In the genomic region with DNA sequence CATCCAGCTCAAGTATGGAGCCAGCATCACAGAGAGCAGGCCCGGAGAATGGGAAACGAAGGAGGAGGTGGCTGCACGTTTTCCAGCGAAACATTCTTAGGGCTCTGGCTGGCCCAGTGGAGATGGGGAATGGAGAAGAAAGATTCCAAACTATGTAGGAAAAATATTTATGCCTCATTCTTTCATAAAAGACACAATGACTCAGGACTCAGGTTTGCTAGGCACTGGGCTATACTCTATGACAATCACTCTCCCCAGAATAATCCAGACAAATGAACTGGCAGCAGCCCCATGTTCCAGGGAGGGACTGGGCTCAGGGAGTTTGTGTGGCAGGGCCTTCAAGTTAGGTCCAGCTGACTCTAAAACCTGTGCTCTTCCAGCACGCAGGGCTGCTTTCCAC, we compare ENCODE assay signal across 25 cellular contexts.
DNase-seq lines count a peak whose midpoint lies in the region; ATAC-seq, FAIRE-seq and TF ChIP-seq lines count a peak whose summit lies in the region.
"Had no signal": no experiment of that assay in that cellular context is flagged by ENCODE, and none has a peak within 500 bp of the region (broad histone marks: within the 10 kb centered on the region; RNA-seq: fewer than 3 reads in every experiment).

No MANE protein-coding gene starts in this region.

- no peak overlapping the region for H3K4me3 Mint-ChIP-seq in stimulated activated naive CD8-positive, alpha-beta T cell treated with anti-CD3 and anti-CD28 coated beads, Interleukin-15, amount 100 ng/mL, for 72 hours
- H3K4me3 Mint-ChIP-seq: activated naive CD4-positive, alpha-beta T cell treated with anti-CD3 and anti-CD28 coated beads, Interleukin-2, amount 50 U/mL, for 24 hours; activated T-helper 1 cell treated with anti-CD3 and anti-CD28 coated beads, Interleukin-12 subunit alpha, Interleukin-12 subunit beta, Interleukin-2, Interleukin-4 antibody, amounts not matched to agents 30 ng/mL and 10 ng/mL and 1 ng/mL, durations not matched to agents 14 hours and 24 hours and 36 hours; IgD-negative memory B cell; natural killer cell; stimulated activated memory B cell treated with anti-CD40 and anti-IgM and Interleukin-4, amounts not matched to agents 10 μg/mL and 1 μg/mL and 100 μg/mL, for 72 hours had no signal

- TF ChIP-seq POLR2A in sigmoid colon (IDR thresholded peaks at IDR 0.05) = no peak

- H3K4me3 ChIP-seq in RWPE2 (ENCODE audit: severe bottlenecking) (no peak overlapping the region), sigmoid colon (no peak overlapping the region), BE2C (ENCODE audit: low read depth, low read length) (no peak overlapping the region)
- H3K4me3 ChIP-seq: BLaER1, MG63, pancreas, thyroid gland had no signal

- peak; percentile 52 for ATAC-seq in RWPE2 (ENCODE audit: low read depth)
- ATAC-seq in stimulated activated naive CD8-positive, alpha-beta T cell treated with anti-CD3 and anti-CD28 coated beads, Interleukin-15, amount 100 ng/mL, for 72 hours = no peak
- ATAC-seq: activated CD4-positive, CD25-positive, alpha-beta regulatory T cell treated with anti-CD3 and anti-CD28 coated beads, Interleukin-2, amount 50 U/mL, for 24 hours; natural killer cell; pancreas; Right ventricle myocardium inferior; stimulated activated memory B cell treated with anti-CD40 and anti-IgM and Interleukin-4, amounts not matched to agents 10 μg/mL and 1 μg/mL and 100 μg/mL, for 72 hours had no signal

- H3K27ac ChIP-seq in RWPE2 (ENCODE audit: poor library complexity, severe bottlenecking) = no peak overlapping the region
- peak overlapping the region in 1 of 4 donors; percentile 27 for H3K27ac ChIP-seq in sigmoid colon
- H3K27ac ChIP-seq: BLaER1, pancreas, thyroid gland had no signal

- FAIRE-seq in HTR-8/SVneo (lab: Jason Lieb, UNC) = no peak
- FAIRE-seq: endothelial cell of umbilical vein, pancreas had no signal

- H3K27me3 ChIP-seq in RWPE2 (ENCODE audit: insufficient read depth, poor library complexity, severe bottlenecking) (no peaks in the 10 kb centered on the region), sigmoid colon (no peaks in the 10 kb centered on the region), BE2C (no peaks in the 10 kb centered on the region)
- H3K27me3 ChIP-seq: BLaER1, MG63, pancreas, thyroid gland had no signal

- H3K4me1 ChIP-seq in RWPE2 (ENCODE audit: insufficient read depth, poor library complexity, severe bottlenecking) (no peaks in the 10 kb centered on the region), sigmoid colon (peaks cover 0 to 8% (median 4%) of the 10 kb centered on the region in 4 donors), BE2C (no peaks in the 10 kb centered on the region)
- H3K4me1 ChIP-seq: BLaER1, pancreas, thyroid gland had no signal

- no peak for TF ChIP-seq CTCF in RWPE2 (IDR thresholded peaks at IDR 0.05; ENCODE audit: poor library complexity, severe bottlenecking)
- no peak for TF ChIP-seq CTCF in sigmoid colon (IDR thresholded peaks at IDR 0.05)
- TF ChIP-seq CTCF in BE2C (IDR thresholded peaks at IDR 0.05; ENCODE audit: low read depth, low read length) = no peak

- H3K27me3 Mint-ChIP-seq in stimulated activated naive CD8-positive, alpha-beta T cell treated with anti-CD3 and anti-CD28 coated beads, Interleukin-15, amount 100 ng/mL, for 72 hours = no peaks in the 10 kb centered on the region
- H3K27me3 Mint-ChIP-seq: activated naive CD4-positive, alpha-beta T cell treated with anti-CD3 and anti-CD28 coated beads, Interleukin-2, amount 50 U/mL, for 24 hours; IgD-negative memory B cell had no signal

- H3K9me3 Mint-ChIP-seq in stimulated activated naive CD8-positive, alpha-beta T cell treated with anti-CD3 and anti-CD28 coated beads, Interleukin-15, amount 100 ng/mL, for 72 hours = no peaks in the 10 kb centered on the region
- H3K9me3 Mint-ChIP-seq: activated naive CD4-positive, alpha-beta T cell treated with anti-CD3 and anti-CD28 coated beads, Interleukin-2, amount 50 U/mL, for 24 hours; activated T-helper 1 cell treated with anti-CD3 and anti-CD28 coated beads, Interleukin-12 subunit alpha, Interleukin-12 subunit beta, Interleukin-2, Interleukin-4 antibody, amounts not matched to agents 30 ng/mL and 10 ng/mL and 1 ng/mL, durations not matched to agents 14 hours and 24 hours and 36 hours; IgD-negative memory B cell; natural killer cell; stimulated activated memory B cell treated with anti-CD40 and anti-IgM and Interleukin-4, amounts not matched to agents 10 μg/mL and 1 μg/mL and 100 μg/mL, for 72 hours had no signal

- intact Hi-C loops in sigmoid colon (cut with DNase I) = no loop called here

- DNase-seq in G401 (ENCODE audit: low spot score) (peak; percentile 49), RWPE2 (ENCODE audit: low spot score) (no peak), fibroblast of peridontal ligament (ENCODE audit: extremely low read depth) (peak; percentile 11), sigmoid colon (peak; percentile 17), BE2C (no peak), HTR-8/SVneo (ENCODE audit: insufficient read length, low spot score) (no peak)
- DNase-seq in stimulated activated naive CD8-positive, alpha-beta T cell treated with anti-CD3 and anti-CD28 coated beads, Interleukin-15, amount 100 ng/mL, for 72 hours = no peak
- DNase-seq: Calu3; dermis blood vessel endothelial cell; foreskin fibroblast; mesendoderm; MG63; natural killer cell; NCI-H1694; pancreas; stimulated activated CD4-positive, alpha-beta T cell treated with anti-CD3 and anti-CD28 coated beads, Interleukin-1b, Interleukin-23, amount 100 ng/mL, for 48 hours; thyroid gland had no signal

- no peaks in the 10 kb centered on the region for H3K36me3 ChIP-seq in RWPE2 (ENCODE audit: low read depth)
- H3K36me3 ChIP-seq in sigmoid colon = no peaks in the 10 kb centered on the region
- no peaks in the 10 kb centered on the region for H3K36me3 ChIP-seq in BE2C
- H3K36me3 ChIP-seq: BLaER1, MG63, pancreas, thyroid gland had no signal

- in situ Hi-C loops in G401 (cut with HindIII; ENCODE audit: low sequenced_read_pairs) = no loop called here

- TF ChIP-seq EP300 in sigmoid colon (IDR thresholded peaks at IDR 0.05) = no peak

- H3K4me1 Mint-ChIP-seq in stimulated activated naive CD8-positive, alpha-beta T cell treated with anti-CD3 and anti-CD28 coated beads, Interleukin-15, amount 100 ng/mL, for 72 hours = peaks cover 5% of the 10 kb centered on the region
- H3K4me1 Mint-ChIP-seq: activated naive CD4-positive, alpha-beta T cell treated with anti-CD3 and anti-CD28 coated beads, Interleukin-2, amount 50 U/mL, for 24 hours; natural killer cell; stimulated activated memory B cell treated with anti-CD40 and anti-IgM and Interleukin-4, amounts not matched to agents 10 μg/mL and 1 μg/mL and 100 μg/mL, for 72 hours had no signal

- no peaks in the 10 kb centered on the region for H3K9me3 ChIP-seq in RWPE2 (ENCODE audit: severe bottlenecking)
- H3K9me3 ChIP-seq in sigmoid colon = no peaks in the 10 kb centered on the region
- H3K9me3 ChIP-seq in BE2C = no peaks in the 10 kb centered on the region
- H3K9me3 ChIP-seq: BLaER1, MG63, pancreas, thyroid gland had no signal

- no peak overlapping the region for H3K27ac Mint-ChIP-seq in stimulated activated naive CD8-positive, alpha-beta T cell treated with anti-CD3 and anti-CD28 coated beads, Interleukin-15, amount 100 ng/mL, for 72 hours
- H3K27ac Mint-ChIP-seq: activated naive CD4-positive, alpha-beta T cell treated with anti-CD3 and anti-CD28 coated beads, Interleukin-2, amount 50 U/mL, for 24 hours; activated T-helper 1 cell treated with anti-CD3 and anti-CD28 coated beads, Interleukin-12 subunit alpha, Interleukin-12 subunit beta, Interleukin-2, Interleukin-4 antibody, amounts not matched to agents 30 ng/mL and 10 ng/mL and 1 ng/mL, durations not matched to agents 14 hours and 24 hours and 36 hours; IgD-negative memory B cell; natural killer cell; stimulated activated memory B cell treated with anti-CD40 and anti-IgM and Interleukin-4, amounts not matched to agents 10 μg/mL and 1 μg/mL and 100 μg/mL, for 72 hours had no signal

- WGBS in sigmoid colon, 2 donors = 72 to 84% methylated on average over 5 of the region's 5 CpGs

Comparison
In these comparisons a context has a peak if more than half of its experiments do, and no peak if none do; other contexts are left out.
1. DNase-seq: peak in G401 (single experiment), fibroblast of peridontal ligament (single experiment) and sigmoid colon (single experiment); none in RWPE2 (single experiment), BE2C (single experiment), stimulated activated naive CD8-positive, alpha-beta T cell treated with anti-CD3 and anti-CD28 coated beads, Interleukin-15, amount 100 ng/mL, for 72 hours (0 of 2) and HTR-8/SVneo (single experiment).